18 cellular contexts compared by ENCODE assay signal in genomic region chr11:73151371-73151870, GRCh38. TPM values are rescaled to one million over a fixed set of nuclear protein-coding genes. Genes with fewer than 3 reads are reported as not detected.
DNase-seq lines count a peak whose midpoint lies in the region; ATAC-seq and TF ChIP-seq lines count a peak whose summit lies in the region.
"Had no signal": no experiment of that assay in that cellular context is flagged by ENCODE, and none has a peak within 500 bp of the region (broad histone marks: within the 10 kb centered on the region; RNA-seq: fewer than 3 reads in every experiment).

No MANE protein-coding gene starts in this region.

- H3K9me3 ChIP-seq in left ventricle myocardium inferior (replicated peaks) (no peaks in the 10 kb centered on the region), Karpas-422 (ENCODE audit: low read length) (no peaks in the 10 kb centered on the region), upper lobe of right lung (no peaks in the 10 kb centered on the region)
- H3K9me3 ChIP-seq: thoracic aorta had no signal

- no peaks in the 10 kb centered on the region for H3K27me3 Mint-ChIP-seq in memory B cell
- no peaks in the 10 kb centered on the region for H3K27me3 Mint-ChIP-seq in stimulated activated naive B cell treated with anti-CD40 and anti-IgM and Interleukin-4, amounts not matched to agents 10 μg/mL and 1 μg/mL and 100 μg/mL, for 72 hours
- H3K27me3 Mint-ChIP-seq: activated naive CD4-positive, alpha-beta T cell treated with anti-CD3 and anti-CD28 coated beads, Interleukin-2, amount 50 U/mL, for 24 hours; T-cell had no signal

- H3K27me3 ChIP-seq in left ventricle myocardium inferior (ENCODE audit: low read depth) = no peaks in the 10 kb centered on the region
- no peaks in the 10 kb centered on the region for H3K27me3 ChIP-seq in Karpas-422 (ENCODE audit: low read length)
- H3K27me3 ChIP-seq in upper lobe of right lung = no peaks in the 10 kb centered on the region

- DNase-seq in left ventricle myocardium inferior = no peak
- DNase-seq in cardiac septum (ENCODE audit: low spot score) = no peak
- DNase-seq in Karpas-422 = no peak
- DNase-seq in memory B cell (ENCODE audit: low spot score in 2 of 2) = no peak
- DNase-seq in stimulated activated naive B cell treated with anti-CD40 and anti-IgM and Interleukin-4, amounts not matched to agents 10 μg/mL and 1 μg/mL and 100 μg/mL, for 72 hours = no peak
- DNase-seq in sciatic nerve (ENCODE audit: low spot score) = no peak
- DNase-seq in upper lobe of right lung = no peak
- DNase-seq: activated CD4-positive, alpha-beta T cell treated with anti-CD3 and anti-CD28 coated beads, Interleukin-2, amount 50 U/mL, for 1 hour; activated T-cell treated with anti-CD3 and anti-CD28 coated beads, Interleukin-2, amount 50 U/mL, for 4 hours; GOT3; immature natural killer cell; NCI-H1417 treated with DMSO at 0.1 percent for 48 hours; NCI-H510A treated with DMSO at 0.1 percent for 48 hours; T-cell had no signal

- no peaks in the 10 kb centered on the region for H4K20me1 ChIP-seq in Karpas-422 (ENCODE audit: insufficient read depth, low read depth, low read length)

- intact Hi-C loops in left ventricle myocardium inferior (cut with micrococcal nuclease) (no loop called here), cardiac septum (cut with DNase I) (no loop called here), sciatic nerve (cut with DNase I) (no loop called here), upper lobe of right lung (cut with DNase I) (no loop called here)

- peaks cover 3% of the 10 kb centered on the region for H3K36me3 Mint-ChIP-seq in memory B cell
- peaks cover 2 to 18% of the 10 kb centered on the region in 2 donors for H3K36me3 Mint-ChIP-seq in stimulated activated naive B cell treated with anti-CD40 and anti-IgM and Interleukin-4, amounts not matched to agents 10 μg/mL and 1 μg/mL and 100 μg/mL, for 72 hours
- H3K36me3 Mint-ChIP-seq: activated naive CD4-positive, alpha-beta T cell treated with anti-CD3 and anti-CD28 coated beads, Interleukin-2, amount 50 U/mL, for 24 hours; immature natural killer cell; T-cell had no signal

- peak overlapping the region; percentile 8 for H3K4me3 Mint-ChIP-seq in memory B cell
- H3K4me3 Mint-ChIP-seq in stimulated activated naive B cell treated with anti-CD40 and anti-IgM and Interleukin-4, amounts not matched to agents 10 μg/mL and 1 μg/mL and 100 μg/mL, for 72 hours = no peak overlapping the region
- H3K4me3 Mint-ChIP-seq: activated naive CD4-positive, alpha-beta T cell treated with anti-CD3 and anti-CD28 coated beads, Interleukin-2, amount 50 U/mL, for 24 hours; activated T-cell treated with anti-CD3 and anti-CD28 coated beads, Interleukin-2, amount 50 U/mL, for 4 hours; immature natural killer cell had no signal

- H3K36me3 ChIP-seq in left ventricle myocardium inferior (no peaks in the 10 kb centered on the region), Karpas-422 (ENCODE audit: insufficient read depth, low read length) (no peaks in the 10 kb centered on the region; the same call in 1 of the 2 replicates), upper lobe of right lung (no peaks in the 10 kb centered on the region)
- H3K36me3 ChIP-seq: thoracic aorta had no signal

- H3K9me2 ChIP-seq in Karpas-422 (replicated peaks; ENCODE audit: insufficient read depth, low read length) = no peaks in the 10 kb centered on the region

- H3K27ac Mint-ChIP-seq in memory B cell = peak overlapping the region; percentile 89
- H3K27ac Mint-ChIP-seq in stimulated activated naive B cell treated with anti-CD40 and anti-IgM and Interleukin-4, amounts not matched to agents 10 μg/mL and 1 μg/mL and 100 μg/mL, for 72 hours = peak overlapping the region; percentile 81
- H3K27ac Mint-ChIP-seq: progenitor cell of endocrine pancreas had no signal

- peaks cover 1% of the 10 kb centered on the region for H3K9me3 Mint-ChIP-seq in memory B cell
- H3K9me3 Mint-ChIP-seq in stimulated activated naive B cell treated with anti-CD40 and anti-IgM and Interleukin-4, amounts not matched to agents 10 μg/mL and 1 μg/mL and 100 μg/mL, for 72 hours = no peaks in the 10 kb centered on the region
- H3K9me3 Mint-ChIP-seq: activated naive CD4-positive, alpha-beta T cell treated with anti-CD3 and anti-CD28 coated beads, Interleukin-2, amount 50 U/mL, for 24 hours; activated T-cell treated with anti-CD3 and anti-CD28 coated beads, Interleukin-2, amount 50 U/mL, for 4 hours; immature natural killer cell; T-cell had no signal

- H3K27ac ChIP-seq in left ventricle myocardium inferior (replicated peaks) = peak overlapping the region; percentile 53
- peak overlapping the region; percentile 99 for H3K27ac ChIP-seq in Karpas-422 (ENCODE audit: low read length)
- no peak overlapping the region for H3K27ac ChIP-seq in upper lobe of right lung
- H3K27ac ChIP-seq: thoracic aorta had no signal

- TF ChIP-seq CTCF in left ventricle myocardium inferior (IDR thresholded peaks at IDR 0.05; ENCODE audit: borderline replicate concordance) = no peak
- TF ChIP-seq CTCF in upper lobe of right lung (IDR thresholded peaks at IDR 0.05) = no peak

- H3K4me2 ChIP-seq in Karpas-422 (ENCODE audit: low read depth, low read length, poor library complexity, severe bottlenecking) = no peak overlapping the region

- H3K79me2 ChIP-seq in Karpas-422 (ENCODE audit: low read length) = no peaks in the 10 kb centered on the region

- ATAC-seq in memory B cell (ENCODE audit: low read depth) (no peak), HG03095 (IDR thresholded peaks at IDR 0.05; ENCODE audit: unreplicated experiment) (no peak), sciatic nerve (no peak), upper lobe of right lung (no peak)
- no peak for ATAC-seq in stimulated activated naive B cell treated with anti-CD40 and anti-IgM and Interleukin-4, amounts not matched to agents 10 μg/mL and 1 μg/mL and 100 μg/mL, for 72 hours (replicated peaks)
- ATAC-seq: activated T-cell treated with anti-CD3 and anti-CD28 coated beads, Interleukin-2, amount 50 U/mL, for 4 hours; T-cell had no signal

- peaks cover 73% of the 10 kb centered on the region for H3K4me1 Mint-ChIP-seq in memory B cell
- peaks cover 83 to 98% of the 10 kb centered on the region in 2 donors for H3K4me1 Mint-ChIP-seq in stimulated activated naive B cell treated with anti-CD40 and anti-IgM and Interleukin-4, amounts not matched to agents 10 μg/mL and 1 μg/mL and 100 μg/mL, for 72 hours

- peak overlapping the region; percentile 73 for H3K9ac ChIP-seq in Karpas-422 (ENCODE audit: low read length)

- H3K4me3 ChIP-seq in left ventricle myocardium inferior (no peak overlapping the region), Karpas-422 (ENCODE audit: low read length) (no peak overlapping the region), upper lobe of right lung (no peak overlapping the region)
- H3K4me3 ChIP-seq: thoracic aorta had no signal

- H3K4me1 ChIP-seq in left ventricle myocardium inferior = peaks cover 88% of the 10 kb centered on the region
- H3K4me1 ChIP-seq in Karpas-422 (ENCODE audit: low read length) = peaks cover 94% of the 10 kb centered on the region
- peaks cover 30% of the 10 kb centered on the region for H3K4me1 ChIP-seq in upper lobe of right lung

- no peak overlapping the region for H2AFZ ChIP-seq in Karpas-422 (ENCODE audit: low read length)

RNA-seq across cellular contexts. Expression of gene FCHSD2, which starts 9.3 kb away (rescaled TPM):
- total RNA-seq in left ventricle myocardium inferior = 43.4 TPM
- total RNA-seq in cardiac septum = 56.6 TPM
- 41.1 and 48.2 TPM in 2 replicates for total RNA-seq in Karpas-422 (2014; rRNA removed; shearing (Covaris generic); ENCODE audit: low replicate concordance)
- 64.7 TPM for total RNA-seq in sciatic nerve
- 71.2 TPM for total RNA-seq in upper lobe of right lung
